40 cellular contexts compared by ENCODE assay signal in the genomic region with DNA sequence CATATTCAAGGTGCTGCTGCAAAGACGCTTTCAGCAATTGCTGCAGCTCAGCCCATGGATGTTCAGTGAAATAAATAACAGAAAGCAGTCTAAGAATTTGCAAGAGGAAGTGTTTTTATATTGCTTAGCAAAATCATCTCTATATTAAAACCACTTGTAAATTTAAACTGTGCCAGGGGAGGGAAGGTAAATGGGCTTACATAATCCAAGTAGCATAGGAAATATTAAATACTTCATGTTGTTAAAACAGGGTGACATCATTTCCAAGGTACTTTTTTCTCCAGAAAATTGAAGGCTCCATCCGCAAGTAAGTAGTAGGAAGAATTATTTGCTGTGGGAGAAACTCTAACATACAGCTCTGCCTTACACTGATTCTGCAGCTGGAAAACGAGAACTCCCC.
"Had no signal": no experiment of that assay in that cellular context is flagged by ENCODE, and none has a peak within 500 bp of the region (broad histone marks: within the 10 kb centered on the region; RNA-seq: fewer than 3 reads in every experiment).

No MANE protein-coding gene starts in this region.

- H3K36me3 Mint-ChIP-seq: activated naive CD4-positive, alpha-beta T cell treated with anti-CD3 and anti-CD28 coated beads, Interleukin-2, amount 10 ng/mL, durations not matched to agents 7 days and 5 days had no signal

- H3K4me1 Mint-ChIP-seq: activated CD4-positive, alpha-beta memory T cell treated with anti-CD3 and anti-CD28 coated beads, Interleukin-2, amount 10 ng/mL, durations not matched to agents 7 days and 5 days; activated CD4-positive, alpha-beta T cell treated with anti-CD3 and anti-CD28 coated beads for 36 hours; activated CD4-positive, alpha-beta T cell treated with anti-CD3 and anti-CD28 coated beads, Interleukin-2, amount 10 ng/mL, durations not matched to agents 7 days and 5 days; activated naive CD4-positive, alpha-beta T cell treated with anti-CD3 and anti-CD28 coated beads, Interleukin-2, amount 10 ng/mL, durations not matched to agents 7 days and 5 days; activated naive CD4-positive, alpha-beta T cell treated with anti-CD3 and anti-CD28 coated beads, Interleukin-2, amount 50 U/mL, for 24 hours; activated naive CD8-positive, alpha-beta T cell treated with anti-CD3 and anti-CD28 coated beads, Interleukin-2, amount 10 ng/mL, durations not matched to agents 7 days and 5 days; activated naive CD8-positive, alpha-beta T cell treated with anti-CD3 and anti-CD28 coated beads, Interleukin-2, amount 50 U/mL, for 24 hours; activated T-helper 17 cell treated with anti-CD3 and anti-CD28 coated beads, Interleukin-2, amount 50 U/mL, for 72 hours; central memory CD8-positive, alpha-beta T cell had no signal

- DNase-seq: activated CD4-positive, alpha-beta memory T cell treated with anti-CD3 and anti-CD28 coated beads, Interleukin-2, amount 10 ng/mL, durations not matched to agents 7 days and 5 days; activated CD4-positive, alpha-beta T cell treated with anti-CD3 and anti-CD28 coated beads for 1 hour; activated CD4-positive, alpha-beta T cell treated with anti-CD3 and anti-CD28 coated beads for 36 hours; activated CD4-positive, alpha-beta T cell treated with anti-CD3 and anti-CD28 coated beads for 48 hours; activated CD4-positive, alpha-beta T cell treated with anti-CD3 and anti-CD28 coated beads, Interleukin-2, amount 10 ng/mL, durations not matched to agents 7 days and 5 days; activated CD4-positive, alpha-beta T cell treated with anti-CD3 and anti-CD28 coated beads, Interleukin-2, amount 50 U/mL, for 48 hours; activated CD4-positive, CD25-positive, alpha-beta regulatory T cell; activated CD8-positive, alpha-beta memory T cell treated with anti-CD3 and anti-CD28 coated beads, Interleukin-2, amount 50 U/mL, for 4 hours; activated effector memory CD4-positive, alpha-beta T cell treated with anti-CD3 and anti-CD28 coated beads, Interleukin-2, amount 50 U/mL, for 16 hours; activated gamma-delta T cell treated with Interleukin-2 at 50 U/mL for 16 hours; activated naive CD4-positive, alpha-beta T cell; activated naive CD4-positive, alpha-beta T cell treated with anti-CD3 and anti-CD28 coated beads, Interleukin-2, amount 10 ng/mL, durations not matched to agents 7 days and 5 days; activated naive CD8-positive, alpha-beta T cell treated with anti-CD3 and anti-CD28 coated beads, Interleukin-2, amount 10 ng/mL, durations not matched to agents 7 days and 5 days; activated naive CD8-positive, alpha-beta T cell treated with anti-CD3 and anti-CD28 coated beads, Interleukin-2, amount 50 U/mL, for 24 hours; activated T-cell treated with anti-CD3 and anti-CD28 coated beads for 4 hours; activated T-cell treated with anti-CD3 and anti-CD28 coated beads, Interleukin-2, amount 50 U/mL, for 1 hour; activated T-cell treated with anti-CD3 and anti-CD28 coated beads, Interleukin-2, amount 50 U/mL, for 4 hours; amygdala; anterior cingulate cortex; caudate nucleus; cerebellar nuclear complex; SW 1271; T-helper 1 cell; T-helper 2 cell; T-helper 9 cell; WERI-Rb-1 had no signal

- H3K4me3 Mint-ChIP-seq: activated CD4-positive, alpha-beta memory T cell treated with anti-CD3 and anti-CD28 coated beads, Interleukin-2, amount 10 ng/mL, durations not matched to agents 7 days and 5 days; activated CD4-positive, alpha-beta T cell treated with anti-CD3 and anti-CD28 coated beads for 36 hours; activated CD4-positive, alpha-beta T cell treated with anti-CD3 and anti-CD28 coated beads, Interleukin-2, amount 10 ng/mL, durations not matched to agents 7 days and 5 days; activated naive CD4-positive, alpha-beta T cell treated with anti-CD3 and anti-CD28 coated beads, Interleukin-2, amount 10 ng/mL, durations not matched to agents 7 days and 5 days; activated naive CD4-positive, alpha-beta T cell treated with anti-CD3 and anti-CD28 coated beads, Interleukin-2, amount 50 U/mL, for 24 hours; activated naive CD8-positive, alpha-beta T cell; activated naive CD8-positive, alpha-beta T cell treated with anti-CD3 and anti-CD28 coated beads, Interleukin-2, amount 10 ng/mL, durations not matched to agents 7 days and 5 days; activated naive CD8-positive, alpha-beta T cell treated with anti-CD3 and anti-CD28 coated beads, Interleukin-2, amount 50 U/mL, for 24 hours; activated T-cell treated with anti-CD3 and anti-CD28 coated beads, Interleukin-2, amount 50 U/mL, for 4 hours; activated T-helper 1 cell treated with anti-CD3 and anti-CD28 coated beads, Interleukin-12 subunit alpha, Interleukin-12 subunit beta, Interleukin-2, Interleukin-4 antibody, amounts not matched to agents 30 ng/mL and 10 ng/mL and 1 ng/mL, durations not matched to agents 14 hours and 24 hours and 36 hours; activated T-helper 17 cell treated with anti-CD3 and anti-CD28 coated beads, Interleukin-2, amount 50 U/mL, for 72 hours; brain; central memory CD8-positive, alpha-beta T cell; T-helper 1 cell treated with Interleukin-12 subunit alpha and Interleukin-12 subunit beta and Interleukin-4 antibody, amounts not matched to agents 30 μg/mL and 1 μg/mL, for 36 hours; T-helper 2 cell treated with Interferon-gamma antibody and Interleukin-4, amounts not matched to agents 5 μg/mL and 100 μg/mL, for 36 hours; WTC11 had no signal

- H3K9me3 Mint-ChIP-seq: activated naive CD4-positive, alpha-beta T cell treated with anti-CD3 and anti-CD28 coated beads, Interleukin-2, amount 10 ng/mL, durations not matched to agents 7 days and 5 days; T-helper 2 cell treated with Interferon-gamma antibody and Interleukin-4, amounts not matched to agents 5 μg/mL and 100 μg/mL, for 36 hours had no signal

- FAIRE-seq: bronchial epithelial cell, TTC549 had no signal

- H3K4me1 ChIP-seq: ascending aorta had no signal

- H3K27me3 Mint-ChIP-seq: activated CD4-positive, alpha-beta memory T cell treated with anti-CD3 and anti-CD28 coated beads, Interleukin-2, amount 10 ng/mL, durations not matched to agents 7 days and 5 days; activated CD4-positive, alpha-beta T cell treated with anti-CD3 and anti-CD28 coated beads for 36 hours; activated CD4-positive, alpha-beta T cell treated with anti-CD3 and anti-CD28 coated beads, Interleukin-2, amount 10 ng/mL, durations not matched to agents 7 days and 5 days; activated naive CD4-positive, alpha-beta T cell treated with anti-CD3 and anti-CD28 coated beads, Interleukin-2, amount 10 ng/mL, durations not matched to agents 7 days and 5 days; activated naive CD4-positive, alpha-beta T cell treated with anti-CD3 and anti-CD28 coated beads, Interleukin-2, amount 50 U/mL, for 24 hours; activated naive CD8-positive, alpha-beta T cell; activated naive CD8-positive, alpha-beta T cell treated with anti-CD3 and anti-CD28 coated beads, Interleukin-2, amount 10 ng/mL, durations not matched to agents 7 days and 5 days; activated naive CD8-positive, alpha-beta T cell treated with anti-CD3 and anti-CD28 coated beads, Interleukin-2, amount 50 U/mL, for 24 hours; activated T-helper 17 cell treated with anti-CD3 and anti-CD28 coated beads, Interleukin-2, amount 50 U/mL, for 72 hours; brain; central memory CD8-positive, alpha-beta T cell had no signal

- H3K27me3 ChIP-seq: ascending aorta, cardiac muscle cell had no signal

- H3K27ac ChIP-seq: ascending aorta, cardiac muscle cell, WERI-Rb-1 had no signal

- H3K4me3 ChIP-seq: ascending aorta, cardiac muscle cell had no signal

- ATAC-seq: activated CD4-positive, alpha-beta T cell treated with anti-CD3 and anti-CD28 coated beads for 36 hours; activated CD4-positive, CD25-positive, alpha-beta regulatory T cell treated with anti-CD3 and anti-CD28 coated beads, Interleukin-2, amount 50 U/mL, for 24 hours; activated naive CD8-positive, alpha-beta T cell treated with anti-CD3 and anti-CD28 coated beads, Interleukin-2, amount 50 U/mL, for 24 hours; activated T-cell treated with anti-CD3 and anti-CD28 coated beads, Interleukin-2, amount 50 U/mL, for 4 hours; activated T-helper 17 cell treated with anti-CD3 and anti-CD28 coated beads, Interleukin-2, amount 50 U/mL, for 72 hours; WTC11 had no signal

- H3K36me3 ChIP-seq: ascending aorta, cardiac muscle cell, WERI-Rb-1 had no signal

- H3K9me3 ChIP-seq: ascending aorta had no signal

- H3K27ac Mint-ChIP-seq: activated CD4-positive, alpha-beta memory T cell treated with anti-CD3 and anti-CD28 coated beads, Interleukin-2, amount 10 ng/mL, durations not matched to agents 7 days and 5 days; activated CD4-positive, alpha-beta T cell treated with anti-CD3 and anti-CD28 coated beads for 36 hours; activated CD4-positive, alpha-beta T cell treated with anti-CD3 and anti-CD28 coated beads, Interleukin-2, amount 10 ng/mL, durations not matched to agents 7 days and 5 days; activated naive CD4-positive, alpha-beta T cell treated with anti-CD3 and anti-CD28 coated beads, Interleukin-2, amount 10 ng/mL, durations not matched to agents 7 days and 5 days; activated naive CD4-positive, alpha-beta T cell treated with anti-CD3 and anti-CD28 coated beads, Interleukin-2, amount 50 U/mL, for 24 hours; activated naive CD8-positive, alpha-beta T cell; activated naive CD8-positive, alpha-beta T cell treated with anti-CD3 and anti-CD28 coated beads, Interleukin-2, amount 10 ng/mL, durations not matched to agents 7 days and 5 days; activated naive CD8-positive, alpha-beta T cell treated with anti-CD3 and anti-CD28 coated beads, Interleukin-2, amount 50 U/mL, for 24 hours; activated T-helper 1 cell treated with anti-CD3 and anti-CD28 coated beads, Interleukin-12 subunit alpha, Interleukin-12 subunit beta, Interleukin-2, Interleukin-4 antibody, amounts not matched to agents 30 ng/mL and 10 ng/mL and 1 ng/mL, durations not matched to agents 14 hours and 24 hours and 36 hours; activated T-helper 17 cell treated with anti-CD3 and anti-CD28 coated beads, Interleukin-2, amount 50 U/mL, for 72 hours; brain; T-helper 1 cell treated with Interleukin-12 subunit alpha and Interleukin-12 subunit beta and Interleukin-4 antibody, amounts not matched to agents 30 μg/mL and 1 μg/mL, for 36 hours; T-helper 2 cell treated with Interferon-gamma antibody and Interleukin-4, amounts not matched to agents 5 μg/mL and 100 μg/mL, for 36 hours; WTC11 had no signal
